ENCODE assay signal across 27 cellular contexts in genomic region chr18:10794771-10795170, GRCh38.
"Had no signal": no experiment of that assay in that cellular context is flagged by ENCODE, and none has a peak within 500 bp of the region (broad histone marks: within the 10 kb centered on the region; RNA-seq: fewer than 3 reads in every experiment).

No MANE protein-coding gene starts in this region.

- DNase-seq: occipital lobe; ovary; posterior cingulate gyrus; psoas muscle; right cardiac atrium; right lobe of liver; sigmoid colon; small intestine; stimulated activated CD4-positive, alpha-beta T cell treated with anti-CD3 and anti-CD28 coated beads, Interleukin-15, amount 100 ng/mL, for 24 hours; stimulated activated CD4-positive, alpha-beta T cell treated with anti-CD3 and anti-CD28 coated beads, Interleukin-2, amount 100 ng/mL, for 24 hours; stimulated activated CD4-positive, alpha-beta T cell treated with anti-CD3 and anti-CD28 coated beads, Interleukin-2, amount 100 ng/mL, for 48 hours; stimulated activated CD4-positive, alpha-beta T cell treated with anti-CD3 and anti-CD28 coated beads, Interleukin-4, amount 100 ng/mL, for 24 hours; stimulated activated naive B cell treated with anti-CD40 and anti-IgM and Interleukin-4, amounts not matched to agents 10 μg/mL and 1 μg/mL and 100 μg/mL, for 72 hours; stimulated activated naive CD4-positive, alpha-beta T cell treated with Interleukin-2 at 50 U/mL for 16 hours; stomach; trophoblast cell; upper lobe of left lung had no signal

- H3K36me3 Mint-ChIP-seq: natural killer cell treated with Interleukin-12 subunit alpha and Interleukin-12 subunit beta and Interleukin-15 and Interleukin-18, amount 100 ng/mL, for 72 hours; stimulated activated effector memory CD8-positive, alpha-beta T cell treated with anti-CD3 and anti-CD28 coated beads, Interleukin-12 subunit alpha, Interleukin-12 subunit beta, amount 100 ng/mL, for 72 hours; stimulated activated naive B cell treated with anti-CD40 and anti-IgM and Interleukin-4, amounts not matched to agents 10 μg/mL and 1 μg/mL and 100 μg/mL, for 72 hours had no signal

- H3K4me1 Mint-ChIP-seq: neural progenitor cell; stimulated activated effector memory CD8-positive, alpha-beta T cell treated with anti-CD3 and anti-CD28 coated beads, Interleukin-12 subunit alpha, Interleukin-12 subunit beta, amount 100 ng/mL, for 72 hours; stimulated activated naive B cell treated with anti-CD40 and anti-IgM and Interleukin-4, amounts not matched to agents 10 μg/mL and 1 μg/mL and 100 μg/mL, for 72 hours had no signal

- H3K36me3 ChIP-seq: neural progenitor cell, ovary, right lobe of liver, sigmoid colon, stomach, thoracic aorta, thyroid gland, tibial nerve, upper lobe of left lung, vagina had no signal

- H3K27me3 ChIP-seq: neural progenitor cell, ovary, right lobe of liver, sigmoid colon, stomach, thyroid gland, tibial nerve, upper lobe of left lung, vagina had no signal

- H3K9ac ChIP-seq: neural progenitor cell, parathyroid adenoma had no signal

- H3K9me3 Mint-ChIP-seq: natural killer cell treated with Interleukin-12 subunit alpha and Interleukin-12 subunit beta and Interleukin-15 and Interleukin-18, amount 100 ng/mL, for 72 hours; neural progenitor cell; stimulated activated effector memory CD8-positive, alpha-beta T cell treated with anti-CD3 and anti-CD28 coated beads, Interleukin-12 subunit alpha, Interleukin-12 subunit beta, amount 100 ng/mL, for 72 hours; stimulated activated naive B cell treated with anti-CD40 and anti-IgM and Interleukin-4, amounts not matched to agents 10 μg/mL and 1 μg/mL and 100 μg/mL, for 72 hours; stimulated activated naive CD8-positive, alpha-beta T cell treated with anti-CD3 and anti-CD28 coated beads, Interleukin-15, Interleukin-2, amounts not matched to agents 100 ng/mL and 50 ng/mL, for 24 hours had no signal

- H3K4me3 ChIP-seq: neural progenitor cell, ovary, psoas muscle, right lobe of liver, sigmoid colon, stomach, thoracic aorta, thyroid gland, tibial nerve, upper lobe of left lung, vagina had no signal

- H3K9me3 ChIP-seq: ovary, psoas muscle, right lobe of liver, sigmoid colon, stomach, thoracic aorta, thyroid gland, tibial nerve, upper lobe of left lung, vagina had no signal

- H3K27ac Mint-ChIP-seq: natural killer cell treated with Interleukin-12 subunit alpha and Interleukin-12 subunit beta and Interleukin-15 and Interleukin-18, amount 100 ng/mL, for 72 hours; neural progenitor cell; progenitor cell of endocrine pancreas; stimulated activated effector memory CD8-positive, alpha-beta T cell treated with anti-CD3 and anti-CD28 coated beads, Interleukin-12 subunit alpha, Interleukin-12 subunit beta, amount 100 ng/mL, for 72 hours; stimulated activated naive B cell treated with anti-CD40 and anti-IgM and Interleukin-4, amounts not matched to agents 10 μg/mL and 1 μg/mL and 100 μg/mL, for 72 hours; stimulated activated naive CD8-positive, alpha-beta T cell treated with anti-CD3 and anti-CD28 coated beads, Interleukin-15, Interleukin-2, amounts not matched to agents 100 ng/mL and 50 ng/mL, for 24 hours had no signal

- ATAC-seq: natural killer cell treated with Interleukin-12 subunit alpha and Interleukin-12 subunit beta and Interleukin-15 and Interleukin-18, amount 100 ng/mL, for 72 hours; psoas muscle; right cardiac atrium; stimulated activated effector memory CD8-positive, alpha-beta T cell treated with anti-CD3 and anti-CD28 coated beads, Interleukin-12 subunit alpha, Interleukin-12 subunit beta, amount 100 ng/mL, for 72 hours; stimulated activated naive B cell treated with anti-CD40 and anti-IgM and Interleukin-4, amounts not matched to agents 10 μg/mL and 1 μg/mL and 100 μg/mL, for 72 hours had no signal

- H3K4me1 ChIP-seq: neural progenitor cell, parathyroid adenoma, psoas muscle, sigmoid colon, thyroid gland, vagina had no signal

- H3K27ac ChIP-seq: neural progenitor cell, ovary, parathyroid adenoma, psoas muscle, right lobe of liver, sigmoid colon, stomach, thoracic aorta, thyroid gland, tibial nerve, upper lobe of left lung, vagina had no signal

- H3K4me3 Mint-ChIP-seq: natural killer cell treated with Interleukin-12 subunit alpha and Interleukin-12 subunit beta and Interleukin-15 and Interleukin-18, amount 100 ng/mL, for 72 hours; neural progenitor cell; stimulated activated effector memory CD8-positive, alpha-beta T cell treated with anti-CD3 and anti-CD28 coated beads, Interleukin-12 subunit alpha, Interleukin-12 subunit beta, amount 100 ng/mL, for 72 hours; stimulated activated naive B cell treated with anti-CD40 and anti-IgM and Interleukin-4, amounts not matched to agents 10 μg/mL and 1 μg/mL and 100 μg/mL, for 72 hours; stimulated activated naive CD8-positive, alpha-beta T cell treated with anti-CD3 and anti-CD28 coated beads, Interleukin-15, Interleukin-2, amounts not matched to agents 100 ng/mL and 50 ng/mL, for 24 hours had no signal
